ENCODE assay signal across 9 cellular contexts in the genomic region with DNA sequence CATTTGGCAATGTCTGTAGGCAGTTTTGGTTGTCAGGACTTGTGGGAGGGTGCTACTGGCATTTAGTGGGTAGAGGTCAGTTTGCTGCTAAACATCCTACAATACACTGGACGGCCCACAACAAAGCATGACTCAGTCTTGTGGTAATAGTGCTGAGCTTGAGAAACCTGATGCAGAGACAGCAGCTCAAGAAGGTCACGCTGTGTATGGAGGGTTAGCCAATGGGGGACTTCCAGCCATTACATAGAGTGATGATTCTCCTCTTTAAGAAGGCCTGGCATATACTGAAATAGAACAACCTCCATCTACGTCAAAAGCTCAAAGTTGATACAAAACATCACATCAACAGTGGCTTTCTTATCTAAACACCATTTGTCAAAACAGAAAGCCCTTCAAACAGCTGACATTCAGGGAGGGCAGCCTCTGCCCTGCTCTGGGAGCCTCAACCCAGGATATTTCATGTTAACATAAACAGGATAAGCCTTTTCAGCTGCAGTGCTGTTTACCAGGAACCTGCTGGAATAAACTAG.
DNase-seq lines count a peak whose midpoint lies in the region; ATAC-seq and TF ChIP-seq lines count a peak whose summit lies in the region.
"Had no signal": no experiment of that assay in that cellular context is flagged by ENCODE, and none has a peak within 500 bp of the region (broad histone marks: within the 10 kb centered on the region; RNA-seq: fewer than 3 reads in every experiment).

No MANE protein-coding gene starts in this region.

- H3F3A ChIP-seq in PC-9 (ENCODE audit: insufficient read depth, low read depth): peaks cover 8% of the 10 kb centered on the region; the same call in 1 of the 2 replicates

- H3K79me2 ChIP-seq in PC-9 (ENCODE audit: low read depth): no peaks in the 10 kb centered on the region

- TF ChIP-seq POLR2A in spleen (IDR thresholded peaks at IDR 0.05): no peak

- no peak for TF ChIP-seq CTCF in PC-9 (conservative IDR thresholded peaks at IDR 0.05)
- no peak for TF ChIP-seq CTCF in fibroblast of the aortic adventitia (IDR thresholded peaks at IDR 0.05; ENCODE audit: insufficient read depth, low read length)
- TF ChIP-seq CTCF in spleen (IDR thresholded peaks at IDR 0.05 in 8 of 11, conservative IDR thresholded peaks at IDR 0.05 in 3 of 11): no peak

- H3K9me3 ChIP-seq in PC-9 (ENCODE audit: insufficient read depth, low read depth): no peaks in the 10 kb centered on the region
- H3K9me3 ChIP-seq in spleen: no peaks in the 10 kb centered on the region

- H3K36me3 ChIP-seq in PC-9 (ENCODE audit: low read depth): no peaks in the 10 kb centered on the region
- H3K36me3 ChIP-seq in spleen: no peaks in the 10 kb centered on the region

- no peak overlapping the region for H3K4me2 ChIP-seq in PC-9

- ATAC-seq in GM18907 (IDR thresholded peaks at IDR 0.05; ENCODE audit: unreplicated experiment) (no peak), GM18519 (IDR thresholded peaks at IDR 0.05; ENCODE audit: low FRiP score, unreplicated experiment) (no peak)

- POLR2A ChIA-PET in PC-9 (lab: Charles Lee; ENCODE audit: unreplicated experiment): interaction anchor here (0.6 to 0.8 kb wide), 2 partner anchors 499 to 769 kb away, joined by 3 to 6 read pairs; no protein-coding TSS in a partner anchor

- H3K4me1 ChIP-seq in PC-9 (replicated peaks; ENCODE audit: insufficient read depth): peaks cover 13% of the 10 kb centered on the region
- H3K4me1 ChIP-seq in spleen: no peaks in the 10 kb centered on the region

- no peak overlapping the region for H3K4me3 ChIP-seq in PC-9
- no peak overlapping the region for H3K4me3 ChIP-seq in fibroblast of the aortic adventitia (ENCODE audit: low read depth, low read length)
- no peak overlapping the region for H3K4me3 ChIP-seq in spleen

- H3K27ac ChIP-seq in PC-9: no peak overlapping the region
- peak overlapping the region in 7 of 8 donors; percentile 29 to 63 (median 58) for H3K27ac ChIP-seq in spleen
- H3K27ac ChIP-seq: 22Rv1 had no signal

- H4K20me1 ChIP-seq in PC-9 (ENCODE audit: insufficient read depth): no peaks in the 10 kb centered on the region

- 54 to 71% (median 66%) methylated on average over 3 of the region's 3 CpGs for WGBS in spleen, 5 donors

- intact Hi-C loops in PC-9 (cut with micrococcal nuclease; ENCODE audit: unreplicated experiment) (no loop called here), spleen (cut with DNase I; ENCODE audit: low total_unique reads) (no loop called here)

- DNase-seq in DMS53 (lab: John Stamatoyannopoulos, UW) (peak; percentile 35), DMS53 treated with DMSO at 0.1 percent for 48 hours (lab: John Stamatoyannopoulos, UW; ENCODE audit: unreplicated experiment) (no peak), PC-9 (peak; percentile 43 to 60), fibroblast of the aortic adventitia (ENCODE audit: low read depth) (peak; percentile 97), spleen (no peak), NCI-H524 treated with DMSO at 0.1 percent for 48 hours (lab: John Stamatoyannopoulos, UW) (no peak)

- CTCF ChIA-PET in PC-9 (lab: Charles Lee): interaction anchor here (0.5 kb wide), 1 partner anchor 1811 kb away, joined by 3 read pairs; no protein-coding TSS in a partner anchor

- H3K9me2 ChIP-seq in PC-9 (ENCODE audit: insufficient read depth): no peaks in the 10 kb centered on the region

- BruUV-seq in PC-9 (replicated peaks; lab: Mats Ljungman, UMichigan): no TSS peak

- no peaks in the 10 kb centered on the region for H3K27me3 ChIP-seq in PC-9 (ENCODE audit: insufficient read depth, low read depth)
- H3K27me3 ChIP-seq in spleen (replicated peaks in 1 of 7): peaks cover 0 to 5% (median 0%) of the 10 kb centered on the region in 7 donors

- no peak overlapping the region for H2AFZ ChIP-seq in PC-9

Comparison
In these comparisons a context has a peak if more than half of its experiments do, and no peak if none do; other contexts are left out.
1. DNase-seq: peak in DMS53 (single experiment), PC-9 (2 of 2) and fibroblast of the aortic adventitia (single experiment); none in DMS53 treated with DMSO at 0.1 percent for 48 hours (single experiment), spleen (single experiment) and NCI-H524 treated with DMSO at 0.1 percent for 48 hours (single experiment).